ENCODE assay signal across 13 cellular contexts in the genomic region with DNA sequence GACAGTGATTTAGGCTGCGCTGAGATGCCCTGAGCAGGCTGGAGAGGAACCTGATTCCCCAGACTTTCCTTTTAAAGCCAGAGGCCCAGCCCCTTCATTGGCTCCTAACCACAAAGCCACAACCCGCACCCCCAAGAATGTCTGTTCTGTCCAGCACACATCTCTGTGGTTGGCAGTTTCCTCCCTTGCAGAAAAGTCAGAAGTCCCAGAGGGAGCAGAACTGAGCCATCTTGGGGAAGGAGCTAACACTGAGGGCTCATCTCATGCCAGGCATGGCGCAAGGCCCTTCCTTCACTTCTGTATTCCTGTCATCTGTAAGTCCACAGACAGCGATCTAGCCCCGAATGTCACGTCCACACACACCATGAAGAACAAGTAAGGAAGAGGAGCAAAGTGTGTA.
A peak's percentile ranks its signal among the peaks of the same experiment; 100 is the strongest.
DNase-seq lines count a peak whose midpoint lies in the region; ATAC-seq and TF ChIP-seq lines count a peak whose summit lies in the region.
"Had no signal": no experiment of that assay in that cellular context is flagged by ENCODE, and none has a peak within 500 bp of the region (broad histone marks: within the 10 kb centered on the region; RNA-seq: fewer than 3 reads in every experiment).

No MANE protein-coding gene starts in this region.

- H3K4me2 ChIP-seq in neural cell (ENCODE audit: low read length) = no peak overlapping the region
- H3K4me2 ChIP-seq: PC-9 had no signal

- TF ChIP-seq CTCF in neural cell (IDR thresholded peaks at IDR 0.05; ENCODE audit: poor library complexity, severe bottlenecking) = no peak
- no peak for TF ChIP-seq CTCF in sigmoid colon (IDR thresholded peaks at IDR 0.05)

- H3K27me3 ChIP-seq in neural cell (ENCODE audit: insufficient read depth, low read depth, low read length) (no peaks in the 10 kb centered on the region), sigmoid colon (peaks cover 0 to 10% (median 3%) of the 10 kb centered on the region in 3 donors)

- H4K20me1 ChIP-seq in neural cell (ENCODE audit: insufficient read depth) = no peaks in the 10 kb centered on the region

- H2AFZ ChIP-seq in neural cell (ENCODE audit: low read depth, low read length) = no peak overlapping the region
- H2AFZ ChIP-seq: PC-9 had no signal

- DNase-seq in Daoy (ENCODE audit: low read depth) (peak; percentile 74), Kasumi-1 (lab: John Stamatoyannopoulos, UW) (peak; percentile 23 to 29), UCSD-AML1 (lab: John Stamatoyannopoulos, UW; ENCODE audit: unreplicated experiment) (peak; percentile 76), NCI-H1694 treated with DMSO at 0.1 percent for 48 hours (lab: John Stamatoyannopoulos, UW) (no peak), sigmoid colon (no peak), NCI-H2196 (lab: John Stamatoyannopoulos, UW; ENCODE audit: unreplicated experiment) (no peak)
- DNase-seq: activated CD4-positive, CD25-positive, alpha-beta regulatory T cell treated with anti-CD3 and anti-CD28 coated beads, Interleukin-2, amount 50 U/mL, for 72 hours; effector CD4-positive, alpha-beta T cell; NCI-H1436 treated with DMSO at 0.1 percent for 48 hours; PC-9; stimulated activated naive CD4-positive, alpha-beta T cell treated with Interleukin-2 at 50 U/mL for 16 hours had no signal

- no peaks in the 10 kb centered on the region for H3K36me3 ChIP-seq in neural cell (ENCODE audit: insufficient read depth, low read length)
- H3K36me3 ChIP-seq in sigmoid colon = no peaks in the 10 kb centered on the region

- TF ChIP-seq EP300 in neural cell (conservative IDR thresholded peaks at IDR 0.05; ENCODE audit: poor library complexity, severe bottlenecking) = no peak
- TF ChIP-seq EP300 in sigmoid colon (IDR thresholded peaks at IDR 0.05) = no peak

- no peaks in the 10 kb centered on the region for H3K4me1 ChIP-seq in sigmoid colon

- ATAC-seq in GM18858 (IDR thresholded peaks at IDR 0.05; ENCODE audit: unreplicated experiment) = no peak

- no peaks in the 10 kb centered on the region for H3F3A ChIP-seq in neural cell (ENCODE audit: insufficient read depth, low read length, poor library complexity, severe bottlenecking)

- no peak overlapping the region for H3K4me3 ChIP-seq in neural cell (ENCODE audit: low read length)
- no peak overlapping the region for H3K4me3 ChIP-seq in sigmoid colon
- H3K4me3 ChIP-seq: PC-9 had no signal

- TF ChIP-seq POLR2A in sigmoid colon (IDR thresholded peaks at IDR 0.05) = no peak

- H3K9me2 ChIP-seq in neural cell (ENCODE audit: insufficient read depth, low read length) = no peaks in the 10 kb centered on the region

- no peak for TF ChIP-seq RAD21 in neural cell (conservative IDR thresholded peaks at IDR 0.05)

- H3K27ac ChIP-seq in neural cell (ENCODE audit: low read length) = peak overlapping the region; percentile 18
- no peak overlapping the region for H3K27ac ChIP-seq in sigmoid colon
- H3K27ac ChIP-seq: PC-9 had no signal

- H3K9ac ChIP-seq in neural cell (ENCODE audit: low read length) = peak overlapping the region; percentile 41

- 33 to 65% methylated on average over 6 of the region's 6 CpGs for WGBS in sigmoid colon, 2 donors

- intact Hi-C loops in sigmoid colon (cut with DNase I) = no loop called here

- H3K9me3 ChIP-seq in neural cell (ENCODE audit: low read length) (no peaks in the 10 kb centered on the region), sigmoid colon (no peaks in the 10 kb centered on the region)

- H3K79me2 ChIP-seq in neural cell (replicated peaks; ENCODE audit: insufficient read depth, low read length) = no peaks in the 10 kb centered on the region

TF ChIP-seq in neural cell, 6 proteins besides CTCF, POLR2A, EP300 and RAD21:
- no peak for TF ChIP-seq MXI1 (conservative IDR thresholded peaks at IDR 0.05; ENCODE audit: poor library complexity, severe bottlenecking)
- TF ChIP-seq TAF1 (IDR thresholded peaks at IDR 0.05; ENCODE audit: low read depth) = no peak
- TF ChIP-seq SMC3 (conservative IDR thresholded peaks at IDR 0.05; ENCODE audit: poor library complexity) = no peak
- no peak for TF ChIP-seq EZH2 (IDR thresholded peaks at IDR 0.05; ENCODE audit: borderline replicate concordance, insufficient read depth, low read length, poor library complexity, severe bottlenecking)
- TF ChIP-seq, protein P1, sequence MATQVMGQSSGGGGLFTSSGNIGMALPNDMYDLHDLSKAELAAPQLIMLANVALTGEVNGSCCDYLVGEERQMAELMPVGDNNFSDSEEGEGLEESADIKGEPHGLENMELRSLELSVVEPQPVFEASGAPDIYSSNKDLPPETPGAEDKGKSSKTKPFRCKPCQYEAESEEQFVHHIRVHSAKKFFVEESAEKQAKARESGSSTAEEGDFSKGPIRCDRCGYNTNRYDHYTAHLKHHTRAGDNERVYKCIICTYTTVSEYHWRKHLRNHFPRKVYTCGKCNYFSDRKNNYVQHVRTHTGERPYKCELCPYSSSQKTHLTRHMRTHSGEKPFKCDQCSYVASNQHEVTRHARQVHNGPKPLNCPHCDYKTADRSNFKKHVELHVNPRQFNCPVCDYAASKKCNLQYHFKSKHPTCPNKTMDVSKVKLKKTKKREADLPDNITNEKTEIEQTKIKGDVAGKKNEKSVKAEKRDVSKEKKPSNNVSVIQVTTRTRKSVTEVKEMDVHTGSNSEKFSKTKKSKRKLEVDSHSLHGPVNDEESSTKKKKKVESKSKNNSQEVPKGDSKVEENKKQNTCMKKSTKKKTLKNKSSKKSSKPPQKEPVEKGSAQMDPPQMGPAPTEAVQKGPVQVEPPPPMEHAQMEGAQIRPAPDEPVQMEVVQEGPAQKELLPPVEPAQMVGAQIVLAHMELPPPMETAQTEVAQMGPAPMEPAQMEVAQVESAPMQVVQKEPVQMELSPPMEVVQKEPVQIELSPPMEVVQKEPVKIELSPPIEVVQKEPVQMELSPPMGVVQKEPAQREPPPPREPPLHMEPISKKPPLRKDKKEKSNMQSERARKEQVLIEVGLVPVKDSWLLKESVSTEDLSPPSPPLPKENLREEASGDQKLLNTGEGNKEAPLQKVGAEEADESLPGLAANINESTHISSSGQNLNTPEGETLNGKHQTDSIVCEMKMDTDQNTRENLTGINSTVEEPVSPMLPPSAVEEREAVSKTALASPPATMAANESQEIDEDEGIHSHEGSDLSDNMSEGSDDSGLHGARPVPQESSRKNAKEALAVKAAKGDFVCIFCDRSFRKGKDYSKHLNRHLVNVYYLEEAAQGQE (IDR thresholded peaks at IDR 0.05; ENCODE audit: borderline replicate concordance) = no peak
- no peak for TF ChIP-seq POLR2AphosphoS5 (IDR thresholded peaks at IDR 0.05)

Comparison
In these comparisons a context has a peak if more than half of its experiments do, and no peak if none do; other contexts are left out.
1. DNase-seq: peak in Daoy (single experiment), Kasumi-1 (2 of 2) and UCSD-AML1 (single experiment); none in NCI-H1694 treated with DMSO at 0.1 percent for 48 hours (single experiment), sigmoid colon (single experiment) and NCI-H2196 (single experiment).